Comparison of ENCODE assay signal across 14 cellular contexts in the genomic region with DNA sequence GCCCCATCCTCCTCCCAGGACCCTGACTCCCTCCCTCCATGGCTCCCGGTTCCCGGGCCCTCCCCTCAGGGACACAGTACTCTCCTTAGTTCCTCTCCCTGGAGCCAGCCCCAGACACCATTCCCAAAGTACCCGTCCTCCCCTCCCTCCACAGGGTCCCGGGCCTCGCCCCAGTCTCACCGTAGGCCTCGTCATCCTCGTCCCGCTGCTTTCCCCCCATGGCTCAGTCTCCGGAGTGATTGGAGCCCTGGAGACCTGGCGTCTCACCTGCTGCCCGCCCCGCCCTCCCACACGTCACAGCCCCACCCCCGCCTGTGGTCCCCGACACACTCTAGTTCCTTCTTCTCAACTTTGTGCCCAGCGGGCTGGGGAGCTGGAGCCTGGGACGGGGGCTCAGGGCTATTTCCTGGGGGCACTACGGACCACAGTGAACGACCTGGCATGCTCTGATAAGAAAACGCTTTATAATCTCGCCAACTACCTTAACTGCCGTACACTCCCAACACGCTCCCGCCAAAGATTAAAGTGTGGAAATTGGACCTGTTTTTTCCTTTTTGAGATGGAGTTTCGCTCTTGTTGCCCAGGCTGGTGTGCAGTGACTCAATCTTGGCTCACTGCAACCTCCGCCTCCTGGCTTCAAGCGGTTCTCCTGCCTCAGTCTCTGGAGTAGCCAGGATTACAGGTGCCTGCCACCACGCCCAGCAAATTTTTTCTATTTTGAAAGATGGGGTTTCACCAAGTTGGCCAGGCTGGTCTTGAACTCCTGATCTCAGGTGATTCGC. TPM values are rescaled to one million over a fixed set of nuclear protein-coding genes. Genes with fewer than 3 reads are reported as not detected.
A peak's percentile ranks its signal among the peaks of the same experiment; 100 is the strongest.
DNase-seq lines count a peak whose midpoint lies in the region; ATAC-seq, FAIRE-seq and TF ChIP-seq lines count a peak whose summit lies in the region.
"Had no signal": no experiment of that assay in that cellular context is flagged by ENCODE, and none has a peak within 500 bp of the region (broad histone marks: within the 10 kb centered on the region; RNA-seq: fewer than 3 reads in every experiment).

SLC44A4 (minus strand) TSS at position 237 of the 782 bp plus-strand sequence; CDS start at position 220, 17 bp downstream.

- FAIRE-seq in H54 (lab: Jason Lieb, UNC): no peak

- no peaks in the 10 kb centered on the region for H3K4me1 Mint-ChIP-seq in brain
- H3K4me1 Mint-ChIP-seq in activated CD8-positive, alpha-beta T cell treated with anti-CD3 and anti-CD28 coated beads for 36 hours (ENCODE audit: low read depth): no peaks in the 10 kb centered on the region

- peak within 1 kb of the TSS in 2 of 5 experiments; percentile 50 to 57 for H3K27ac Mint-ChIP-seq in brain
- H3K27ac Mint-ChIP-seq in activated CD8-positive, alpha-beta T cell treated with anti-CD3 and anti-CD28 coated beads for 36 hours: no peak within 1 kb of the TSS

- ATAC-seq in left colon (peak; percentile 58), HG03521 (IDR thresholded peaks at IDR 0.05; ENCODE audit: unreplicated experiment) (no peak)
- ATAC-seq in activated CD8-positive, alpha-beta T cell treated with anti-CD3 and anti-CD28 coated beads for 36 hours: no peak
- ATAC-seq: T-cell had no signal

- H3K4me3 ChIP-seq in HEK293 (ENCODE audit: low read depth, low read length) (no peak within 1 kb of the TSS), smooth muscle cell (peak within 1 kb of the TSS; percentile 30)

- H3K27ac ChIP-seq in HEK293 (ENCODE audit: extremely low read depth, low read depth, low read length) (no peak within 1 kb of the TSS), smooth muscle cell (ENCODE audit: low read depth) (no peak within 1 kb of the TSS)

- H3K9me3 ChIP-seq in HEK293 (ENCODE audit: control insufficient read depth, insufficient read depth, low read depth, low read length) (no peaks in the 10 kb centered on the region), smooth muscle cell (replicated peaks; ENCODE audit: low read depth) (no peaks in the 10 kb centered on the region)

- H2AFZ ChIP-seq in smooth muscle cell (ENCODE audit: low read depth): no peak within 1 kb of the TSS

- no peaks in the 10 kb centered on the region; the same call in 1 of the 2 replicates for H3K4me1 ChIP-seq in HEK293 (ENCODE audit: control insufficient read depth, insufficient read depth, low read length)
- no peaks in the 10 kb centered on the region for H3K4me1 ChIP-seq in smooth muscle cell (ENCODE audit: low read depth)

- no peaks in the 10 kb centered on the region for H3K27me3 ChIP-seq in smooth muscle cell (ENCODE audit: low read depth)

- H3F3A ChIP-seq in smooth muscle cell (ENCODE audit: low read depth): no peaks in the 10 kb centered on the region

- peaks cover 33% of the 10 kb centered on the region for H3K36me3 Mint-ChIP-seq in brain
- H3K36me3 Mint-ChIP-seq in activated CD8-positive, alpha-beta T cell treated with anti-CD3 and anti-CD28 coated beads for 36 hours (ENCODE audit: low read depth): peaks cover 33% of the 10 kb centered on the region

- intact Hi-C loops in left colon (cut with DNase I, micrococcal nuclease): no loop called here
- intact Hi-C loops in activated CD8-positive, alpha-beta T cell treated with anti-CD3 and anti-CD28 coated beads for 36 hours (cut with micrococcal nuclease): no loop called here

- no peak for TF ChIP-seq POLR2A in H54 (IDR thresholded peaks at IDR 0.05; ENCODE audit: low read depth, low read length)

- no peak for TF ChIP-seq CTCF in HEK293 (tag by site-specific recombination; IDR thresholded peaks at IDR 0.05)
- TF ChIP-seq CTCF in brain (conservative IDR thresholded peaks at IDR 0.05): no peak
- TF ChIP-seq CTCF in smooth muscle cell (IDR thresholded peaks at IDR 0.05; ENCODE audit: borderline replicate concordance, insufficient read depth, poor library complexity, severe bottlenecking): no peak
- no peak for TF ChIP-seq CTCF in activated CD8-positive, alpha-beta T cell treated with anti-CD3 and anti-CD28 coated beads for 36 hours (IDR thresholded peaks at IDR 0.05)

- H3K9ac ChIP-seq in smooth muscle cell (ENCODE audit: low read depth): no peak within 1 kb of the TSS

- H3K27me3 Mint-ChIP-seq in brain: peaks cover 7% of the 10 kb centered on the region
- H3K27me3 Mint-ChIP-seq in activated CD8-positive, alpha-beta T cell treated with anti-CD3 and anti-CD28 coated beads for 36 hours: no peaks in the 10 kb centered on the region
- H3K27me3 Mint-ChIP-seq: T-cell had no signal

- H3K36me3 ChIP-seq in HEK293 (ENCODE audit: control insufficient read depth in 2 of 2, insufficient read depth in 1 of 2, low read length in 2 of 2) (peaks cover 24 to 43% of the 10 kb centered on the region in 2 experiments), smooth muscle cell (ENCODE audit: low read depth) (no peaks in the 10 kb centered on the region)

- WGBS in smooth muscle cell (ENCODE audit: low lambda C conversion rate): 71% methylated on average over 25 of the region's 30 CpGs

- POLR2A ChIA-PET in HEK293 (lab: Yijun Ruan, JAX): interaction anchor here (1.0 kb wide), 1 partner anchor 52 kb away, joined by 3 read pairs; the partner anchor contains the start of gene HSPA1B
- POLR2A ChIA-PET in activated CD8-positive, alpha-beta T cell treated with anti-CD3 and anti-CD28 coated beads for 36 hours (lab: Charles Lee): interaction anchor here (1.0 kb wide), 1 partner anchor 73 kb away, joined by 3 read pairs; no protein-coding TSS in a partner anchor

- CTCF ChIA-PET in HEK293 (lab: Yijun Ruan, JAX): no interaction called here
- CTCF ChIA-PET in activated CD8-positive, alpha-beta T cell treated with anti-CD3 and anti-CD28 coated beads for 36 hours (lab: Charles Lee): no interaction called here

- no peaks in the 10 kb centered on the region for H4K20me1 ChIP-seq in smooth muscle cell (ENCODE audit: low read depth)

- H3K9me3 Mint-ChIP-seq in brain: no peaks in the 10 kb centered on the region
- no peaks in the 10 kb centered on the region for H3K9me3 Mint-ChIP-seq in activated CD8-positive, alpha-beta T cell treated with anti-CD3 and anti-CD28 coated beads for 36 hours
- H3K9me3 Mint-ChIP-seq: T-cell had no signal

- DNase-seq in left colon (peak; percentile 76 to 79), smooth muscle cell (lab: John Stamatoyannopoulos, UW; ENCODE audit: unreplicated experiment) (no peak), H54 (ENCODE audit: insufficient read length, low spot score) (no peak), amniotic stem cell (lab: John Stamatoyannopoulos, UW) (no peak)
- no peak for DNase-seq in activated CD8-positive, alpha-beta T cell treated with anti-CD3 and anti-CD28 coated beads for 36 hours
- DNase-seq: activated gamma-delta T cell treated with Interleukin-2 at 50 U/mL for 16 hours; central memory CD4-positive, alpha-beta T cell; KG1; NCI-H2107; nucleus accumbens; T-cell had no signal

- no peak within 1 kb of the TSS for H3K4me2 ChIP-seq in smooth muscle cell

- peak within 1 kb of the TSS in 1 of 5 experiments; percentile 61 for H3K4me3 Mint-ChIP-seq in brain
- no peak within 1 kb of the TSS for H3K4me3 Mint-ChIP-seq in activated CD8-positive, alpha-beta T cell treated with anti-CD3 and anti-CD28 coated beads for 36 hours
- H3K4me3 Mint-ChIP-seq: T-cell had no signal

- H3K79me2 ChIP-seq in smooth muscle cell (ENCODE audit: low read depth): no peaks in the 10 kb centered on the region

TF ChIP-seq in HEK293, 187 proteins besides CTCF, POLR2A, EP300 and RAD21:
- 0 out of 2 replicates have a peak, but pooled peaks have one; percentile 39 for TF ChIP-seq ZBTB20 (tag by site-specific recombination; IDR thresholded peaks at IDR 0.05)
- TF ChIP-seq ZIC2 (tag by site-specific recombination; IDR thresholded peaks at IDR 0.05): no peak

RNA-seq across cellular contexts. Expression of gene SLC44A4, which starts in this region (rescaled TPM):
- polyA plus RNA-seq in brain (ENCODE audit: insufficient read depth, low read depth, low replicate concordance) (15.7 TPM), smooth muscle cell (0.30 and 0.52 TPM in 2 replicates)
- total RNA-seq in left colon (100 to 1,000 TPM; 763 to 988 TPM), smooth muscle cell (0.72 and 0.85 TPM in 2 replicates)
- total RNA-seq in activated CD8-positive, alpha-beta T cell treated with anti-CD3 and anti-CD28 coated beads for 36 hours: not detected

Comparison
In these comparisons a context has a peak if more than half of its experiments do, and no peak if none do; other contexts are left out.
1. RNA of gene SLC44A4 (total RNA-seq): 763 to 988 TPM in left colon; 0.72 to 0.85 TPM in smooth muscle cell and not detected in activated CD8-positive, alpha-beta T cell treated with anti-CD3 and anti-CD28 coated beads for 36 hours; every median in the first group is over 100 times any median in the second.
2. RNA of gene SLC44A4 (polyA plus RNA-seq): 15.7 TPM in brain (single experiment); 0.30 to 0.52 TPM in smooth muscle cell; every median in the first group is over 10 times any median in the second.
3. DNase-seq: peak in left colon (2 of 2); none in smooth muscle cell (single experiment), activated CD8-positive, alpha-beta T cell treated with anti-CD3 and anti-CD28 coated beads for 36 hours (single experiment), H54 (single experiment) and amniotic stem cell (single experiment).